16 cellular contexts compared by ENCODE assay signal in the genomic region with DNA sequence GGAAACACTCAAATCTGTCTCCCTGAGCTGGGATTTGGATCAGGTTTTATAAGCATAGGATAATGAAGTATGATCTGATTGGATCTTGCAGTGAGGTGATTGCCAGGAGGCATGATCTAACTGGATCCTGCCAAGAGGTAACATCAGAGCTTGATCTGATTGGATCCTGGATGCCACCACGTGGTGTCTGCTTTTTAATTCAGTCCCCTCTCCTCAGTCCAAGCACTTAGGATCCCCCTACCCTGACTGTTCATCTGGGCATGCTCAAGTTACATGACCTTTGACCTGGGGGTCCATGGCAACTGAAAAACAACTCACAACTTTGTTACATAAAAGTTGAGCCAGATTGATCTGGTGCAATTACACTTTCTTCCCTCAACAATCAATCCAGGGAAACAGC.
"Had no signal": no experiment of that assay in that cellular context is flagged by ENCODE, and none has a peak within 500 bp of the region (broad histone marks: within the 10 kb centered on the region; RNA-seq: fewer than 3 reads in every experiment).

No MANE protein-coding gene starts in this region.

- H3K4me1 ChIP-seq: esophagus squamous epithelium, foreskin keratinocyte, thyroid gland had no signal

- H3K9me3 ChIP-seq: esophagus squamous epithelium, thyroid gland had no signal

- DNase-seq: activated gamma-delta T cell treated with Interleukin-2 at 50 U/mL for 16 hours; activated naive CD8-positive, alpha-beta T cell treated with anti-CD3 and anti-CD28 coated beads for 36 hours; dorsolateral prefrontal cortex; esophagus squamous epithelium; foreskin keratinocyte; head of caudate nucleus; kidney; left ventricle myocardium superior; nucleus accumbens; right cardiac atrium; thyroid gland had no signal

- H3K36me3 Mint-ChIP-seq: activated naive CD8-positive, alpha-beta T cell treated with anti-CD3 and anti-CD28 coated beads for 36 hours; stimulated activated effector memory CD8-positive, alpha-beta T cell treated with anti-CD3 and anti-CD28 coated beads, Interleukin-12 subunit alpha, Interleukin-12 subunit beta, amount 100 ng/mL, for 72 hours had no signal

- FAIRE-seq: bronchial epithelial cell, kidney, urothelium cell line had no signal

- H3K9me3 Mint-ChIP-seq: activated naive CD8-positive, alpha-beta T cell treated with anti-CD3 and anti-CD28 coated beads for 36 hours; stimulated activated effector memory CD8-positive, alpha-beta T cell treated with anti-CD3 and anti-CD28 coated beads, Interleukin-12 subunit alpha, Interleukin-12 subunit beta, amount 100 ng/mL, for 72 hours had no signal

- H3K27ac ChIP-seq: dorsolateral prefrontal cortex, esophagus squamous epithelium, foreskin keratinocyte, thyroid gland had no signal

- H3K4me1 Mint-ChIP-seq: stimulated activated effector memory CD8-positive, alpha-beta T cell treated with anti-CD3 and anti-CD28 coated beads, Interleukin-12 subunit alpha, Interleukin-12 subunit beta, amount 100 ng/mL, for 72 hours had no signal

- H3K27ac Mint-ChIP-seq: activated naive CD8-positive, alpha-beta T cell treated with anti-CD3 and anti-CD28 coated beads for 36 hours; progenitor cell of endocrine pancreas; stimulated activated effector memory CD8-positive, alpha-beta T cell treated with anti-CD3 and anti-CD28 coated beads, Interleukin-12 subunit alpha, Interleukin-12 subunit beta, amount 100 ng/mL, for 72 hours had no signal

- H3K4me3 ChIP-seq: dorsolateral prefrontal cortex, esophagus squamous epithelium, thyroid gland had no signal

- H3K27me3 Mint-ChIP-seq: activated naive CD8-positive, alpha-beta T cell treated with anti-CD3 and anti-CD28 coated beads for 36 hours; progenitor cell of endocrine pancreas had no signal

- ATAC-seq: activated CD4-positive, CD25-positive, alpha-beta regulatory T cell treated with anti-CD3 and anti-CD28 coated beads, Interleukin-2, amount 50 U/mL, for 24 hours; foreskin keratinocyte; left ventricle myocardium superior; right cardiac atrium; stimulated activated effector memory CD8-positive, alpha-beta T cell treated with anti-CD3 and anti-CD28 coated beads, Interleukin-12 subunit alpha, Interleukin-12 subunit beta, amount 100 ng/mL, for 72 hours had no signal

- H3K36me3 ChIP-seq: esophagus squamous epithelium, thyroid gland had no signal

- H3K4me3 Mint-ChIP-seq: activated naive CD8-positive, alpha-beta T cell treated with anti-CD3 and anti-CD28 coated beads for 36 hours; stimulated activated effector memory CD8-positive, alpha-beta T cell treated with anti-CD3 and anti-CD28 coated beads, Interleukin-12 subunit alpha, Interleukin-12 subunit beta, amount 100 ng/mL, for 72 hours had no signal
